Comparison of ENCODE assay signal across 20 cellular contexts in genomic region chr3:72128906-72129305, GRCh38.
"Had no signal": no experiment of that assay in that cellular context is flagged by ENCODE, and none has a peak within 500 bp of the region (broad histone marks: within the 10 kb centered on the region; RNA-seq: fewer than 3 reads in every experiment).

No MANE protein-coding gene starts in this region.

- H3K9me3 ChIP-seq: breast epithelium had no signal

- DNase-seq: activated CD4-positive, alpha-beta T cell treated with anti-CD3 and anti-CD28 coated beads, Interleukin-2, amount 10 ng/mL, durations not matched to agents 7 days and 5 days; activated CD8-positive, alpha-beta T cell treated with anti-CD3 and anti-CD28 coated beads, Interleukin-2, amount 10 ng/mL, durations not matched to agents 7 days and 5 days; activated effector memory CD4-positive, alpha-beta T cell treated with Interleukin-2 at 50 U/mL for 16 hours; activated naive CD4-positive, alpha-beta T cell treated with anti-CD3 and anti-CD28 coated beads, Interleukin-2, amount 50 U/mL, for 16 hours; activated T-cell treated with anti-CD3 and anti-CD28 coated beads, Interleukin-2, amount 50 U/mL, for 4 hours; effector memory CD8-positive, alpha-beta T cell; foreskin keratinocyte; kidney; left ventricle myocardium inferior; mammary epithelial cell; midbrain; nephron progenitor cell; nucleus accumbens; posterior cingulate gyrus; stimulated activated CD4-positive, alpha-beta T cell treated with anti-CD3 and anti-CD28 coated beads, Interleukin-12 subunit alpha, Interleukin-12 subunit beta, amount 100 ng/mL, for 4 hours; stimulated activated CD4-positive, alpha-beta T cell treated with anti-CD3 and anti-CD28 coated beads, Interleukin-1b, Interleukin-23, amount 100 ng/mL, for 48 hours; stimulated activated naive CD4-positive, alpha-beta T cell treated with Interleukin-2 at 50 U/mL for 16 hours; T-cell; trophoblast cell had no signal

- H3K4me3 ChIP-seq: breast epithelium, left ventricle myocardium inferior had no signal

- H3K27me3 ChIP-seq: breast epithelium had no signal

- H3K36me3 ChIP-seq: breast epithelium, left ventricle myocardium inferior had no signal

- H3K27ac ChIP-seq: foreskin keratinocyte, left ventricle myocardium inferior had no signal

- H3K4me1 ChIP-seq: breast epithelium, foreskin keratinocyte had no signal
